ENCODE assay signal across 13 cellular contexts in the genomic region with DNA sequence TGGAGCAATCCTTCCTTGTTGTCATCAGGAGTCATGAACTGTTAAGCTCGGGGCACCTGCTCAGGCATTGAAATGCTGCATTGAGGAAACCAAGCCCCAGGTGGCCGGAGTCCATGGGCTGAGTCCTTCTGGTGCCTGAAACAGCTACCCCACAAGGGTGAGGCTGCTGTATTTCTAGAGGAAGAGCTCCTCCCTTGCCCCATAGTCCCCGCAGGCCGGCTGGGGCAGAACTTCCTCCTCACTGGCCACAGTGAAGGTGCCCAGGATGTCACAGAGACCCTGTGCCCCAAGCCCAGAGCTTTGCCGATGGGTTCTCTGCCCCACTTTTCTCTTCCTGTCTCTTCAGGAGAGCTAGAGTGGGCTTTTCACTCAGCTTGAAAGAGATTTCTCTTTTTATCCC.
"Had no signal": no experiment of that assay in that cellular context is flagged by ENCODE, and none has a peak within 500 bp of the region (broad histone marks: within the 10 kb centered on the region; RNA-seq: fewer than 3 reads in every experiment).

No MANE protein-coding gene starts in this region.

- H3K9me3 ChIP-seq: ascending aorta, psoas muscle, right lobe of liver, uterus had no signal

- H3K27ac ChIP-seq: ascending aorta, right lobe of liver, uterus had no signal

- H3K4me1 Mint-ChIP-seq: activated B cell treated with CpG ODN at 0.5 μM for 24 hours; activated CD4-positive, alpha-beta T cell treated with anti-CD3 and anti-CD28 coated beads, Interleukin-2, amount 10 ng/mL, durations not matched to agents 24 days and 14 days; activated naive CD8-positive, alpha-beta T cell treated with anti-CD3 and anti-CD28 coated beads, Interleukin-2, amount 50 U/mL, for 24 hours; activated T-helper 17 cell treated with anti-CD3 and anti-CD28 coated beads, Interleukin-2, amount 50 U/mL, for 72 hours; endodermal cell had no signal

- DNase-seq: activated B cell treated with CpG ODN at 0.5 μM for 24 hours; activated CD4-positive, alpha-beta T cell treated with anti-CD3 and anti-CD28 coated beads, Interleukin-2, amount 10 ng/mL, durations not matched to agents 24 days and 14 days; activated naive CD4-positive, alpha-beta T cell treated with anti-CD3 and anti-CD28 coated beads for 36 hours; activated naive CD8-positive, alpha-beta T cell treated with anti-CD3 and anti-CD28 coated beads, Interleukin-2, amount 50 U/mL, for 24 hours; endodermal cell; naive B cell; psoas muscle; right lobe of liver; stimulated activated CD4-positive, alpha-beta T cell treated with anti-CD3 and anti-CD28 coated beads, Interleukin-1b, Interleukin-23, amount 100 ng/mL, for 48 hours; uterus had no signal

- H3K4me3 ChIP-seq: ascending aorta, psoas muscle, right lobe of liver, uterus had no signal

- H3K27me3 ChIP-seq: ascending aorta, right lobe of liver, uterus had no signal

- H3K36me3 ChIP-seq: ascending aorta, right lobe of liver, uterus had no signal

- H3K4me3 Mint-ChIP-seq: activated B cell treated with CpG ODN at 0.5 μM for 24 hours; activated CD4-positive, alpha-beta T cell treated with anti-CD3 and anti-CD28 coated beads, Interleukin-2, amount 10 ng/mL, durations not matched to agents 24 days and 14 days; activated naive CD4-positive, alpha-beta T cell treated with anti-CD3 and anti-CD28 coated beads for 36 hours; activated naive CD8-positive, alpha-beta T cell treated with anti-CD3 and anti-CD28 coated beads, Interleukin-2, amount 50 U/mL, for 24 hours; activated T-helper 17 cell treated with anti-CD3 and anti-CD28 coated beads, Interleukin-2, amount 50 U/mL, for 72 hours; endodermal cell; naive B cell; T-helper 1 cell treated with Interleukin-12 subunit alpha and Interleukin-12 subunit beta and Interleukin-4 antibody, amounts not matched to agents 30 μg/mL and 1 μg/mL, for 36 hours had no signal

- H3K9me3 Mint-ChIP-seq: activated B cell treated with CpG ODN at 0.5 μM for 24 hours; activated CD4-positive, alpha-beta T cell treated with anti-CD3 and anti-CD28 coated beads, Interleukin-2, amount 10 ng/mL, durations not matched to agents 24 days and 14 days; activated naive CD4-positive, alpha-beta T cell treated with anti-CD3 and anti-CD28 coated beads for 36 hours; activated naive CD8-positive, alpha-beta T cell treated with anti-CD3 and anti-CD28 coated beads, Interleukin-2, amount 50 U/mL, for 24 hours; activated T-helper 17 cell treated with anti-CD3 and anti-CD28 coated beads, Interleukin-2, amount 50 U/mL, for 72 hours; endodermal cell; T-helper 1 cell treated with Interleukin-12 subunit alpha and Interleukin-12 subunit beta and Interleukin-4 antibody, amounts not matched to agents 30 μg/mL and 1 μg/mL, for 36 hours had no signal

- H3K36me3 Mint-ChIP-seq: naive B cell had no signal

- H3K27ac Mint-ChIP-seq: activated B cell treated with CpG ODN at 0.5 μM for 24 hours; activated CD4-positive, alpha-beta T cell treated with anti-CD3 and anti-CD28 coated beads, Interleukin-2, amount 10 ng/mL, durations not matched to agents 24 days and 14 days; activated naive CD4-positive, alpha-beta T cell treated with anti-CD3 and anti-CD28 coated beads for 36 hours; activated naive CD8-positive, alpha-beta T cell treated with anti-CD3 and anti-CD28 coated beads, Interleukin-2, amount 50 U/mL, for 24 hours; activated T-helper 17 cell treated with anti-CD3 and anti-CD28 coated beads, Interleukin-2, amount 50 U/mL, for 72 hours; endodermal cell; naive B cell; T-helper 1 cell treated with Interleukin-12 subunit alpha and Interleukin-12 subunit beta and Interleukin-4 antibody, amounts not matched to agents 30 μg/mL and 1 μg/mL, for 36 hours had no signal

- H3K4me1 ChIP-seq: ascending aorta, psoas muscle, uterus had no signal
